Comparison of ENCODE assay signal across 20 cellular contexts in genomic region chr7:65978891-65979582, GRCh38. TPM values are rescaled to one million over a fixed set of nuclear protein-coding genes. Genes with fewer than 3 reads are reported as not detected.
A peak's percentile ranks its signal among the peaks of the same experiment; 100 is the strongest.
DNase-seq lines count a peak whose midpoint lies in the region; ATAC-seq and TF ChIP-seq lines count a peak whose summit lies in the region.
"Had no signal": no experiment of that assay in that cellular context is flagged by ENCODE, and none has a peak within 500 bp of the region (broad histone marks: within the 10 kb centered on the region; RNA-seq: fewer than 3 reads in every experiment).

No MANE protein-coding gene starts in this region.

- TF ChIP-seq POLR2A in testis (IDR thresholded peaks at IDR 0.05) = no peak

- H3K27me3 ChIP-seq in osteoblast (ENCODE audit: insufficient read depth, low read length) (no peaks in the 10 kb centered on the region), testis (no peaks in the 10 kb centered on the region), WERI-Rb-1 (ENCODE audit: insufficient read depth, low read depth, severe bottlenecking) (no peaks in the 10 kb centered on the region)
- H3K27me3 ChIP-seq: hepatocyte, MG63 had no signal

- no peak overlapping the region for H3K27ac ChIP-seq in osteoblast (ENCODE audit: low read depth, low read length)
- H3K27ac ChIP-seq in testis = no peak overlapping the region
- no peak overlapping the region for H3K27ac ChIP-seq in WERI-Rb-1
- H3K27ac ChIP-seq: hepatocyte had no signal

- no peak for DNase-seq in activated CD8-positive, alpha-beta T cell treated with anti-CD3 and anti-CD28 coated beads for 36 hours
- no peak for DNase-seq in activated CD8-positive, alpha-beta T cell treated with anti-CD3 and anti-CD28 coated beads, Interleukin-2, amount 10 ng/mL, durations not matched to agents 7 days and 5 days
- DNase-seq in Calu3 = no peak
- DNase-seq in effector memory CD8-positive, alpha-beta T cell = no peak
- peak; percentile 41 for DNase-seq in osteoblast (ENCODE audit: insufficient read length, low spot score, missing footprints)
- DNase-seq in testis = no peak
- no peak for DNase-seq in WERI-Rb-1
- DNase-seq: activated gamma-delta T cell, C1 segment of cervical spinal cord, endodermal cell, islet precursor cell, mesenchymal stem cell, MG63, NCI-H187 treated with DMSO at 0.1 percent for 48 hours, NCI-H345, retina had no signal

- CTCF ChIA-PET in activated CD8-positive, alpha-beta T cell treated with anti-CD3 and anti-CD28 coated beads for 36 hours (lab: Charles Lee) = no interaction called here
- CTCF ChIA-PET in activated CD8-positive, alpha-beta T cell treated with anti-CD3 and anti-CD28 coated beads, Interleukin-2, amount 10 ng/mL, durations not matched to agents 7 days and 5 days (lab: Charles Lee) = no interaction called here
- CTCF ChIA-PET in Calu3 (lab: Charles Lee) = no interaction called here

- peaks cover 16% of the 10 kb centered on the region for H3K79me2 ChIP-seq in osteoblast (ENCODE audit: insufficient read depth, low read length)

- H3K4me1 ChIP-seq in osteoblast (ENCODE audit: insufficient read depth, low read length) (peaks cover 11% of the 10 kb centered on the region), testis (peaks cover 11% of the 10 kb centered on the region)

- H3K4me3 ChIP-seq in osteoblast (ENCODE audit: insufficient read depth, low read length) = no peak overlapping the region
- no peak overlapping the region for H3K4me3 ChIP-seq in testis
- H3K4me3 ChIP-seq in WERI-Rb-1 (ENCODE audit: low read depth, low read length) = no peak overlapping the region
- H3K4me3 ChIP-seq: GM23338, hepatocyte, MG63 had no signal

- TF ChIP-seq CTCF in activated CD8-positive, alpha-beta T cell treated with anti-CD3 and anti-CD28 coated beads for 36 hours (IDR thresholded peaks at IDR 0.05) = no peak
- TF ChIP-seq CTCF in Calu3 (IDR thresholded peaks at IDR 0.05; ENCODE audit: unreplicated experiment) = no peak
- TF ChIP-seq CTCF in osteoblast (IDR thresholded peaks at IDR 0.05; ENCODE audit: extremely low read depth, low read depth, low read length) = no peak
- TF ChIP-seq CTCF in testis (IDR thresholded peaks at IDR 0.05) = no peak
- no peak for TF ChIP-seq CTCF in WERI-Rb-1 (IDR thresholded peaks at IDR 0.05; ENCODE audit: low read depth, low read length)

- no peak overlapping the region for H3K4me2 ChIP-seq in osteoblast (ENCODE audit: insufficient read depth, low read length)
- H3K4me2 ChIP-seq: GM23338, hepatocyte had no signal

- no peak for ATAC-seq in activated CD8-positive, alpha-beta T cell treated with anti-CD3 and anti-CD28 coated beads for 36 hours
- ATAC-seq in activated CD8-positive, alpha-beta T cell treated with anti-CD3 and anti-CD28 coated beads, Interleukin-2, amount 10 ng/mL, durations not matched to agents 7 days and 5 days = no peak
- ATAC-seq in effector memory CD8-positive, alpha-beta T cell (replicated peaks) = no peak
- no peak for ATAC-seq in HG03565 (IDR thresholded peaks at IDR 0.05; ENCODE audit: unreplicated experiment)
- ATAC-seq: GM23338; stimulated activated effector memory CD8-positive, alpha-beta T cell treated with anti-CD3 and anti-CD28 coated beads, Interleukin-12 subunit alpha, Interleukin-12 subunit beta, amount 100 ng/mL, for 72 hours had no signal

- H4K20me1 ChIP-seq in osteoblast (ENCODE audit: insufficient read depth, low read length) = no peaks in the 10 kb centered on the region

- H3K9me3 ChIP-seq in osteoblast (ENCODE audit: low read depth, low read length) = no peaks in the 10 kb centered on the region
- no peaks in the 10 kb centered on the region for H3K9me3 ChIP-seq in testis
- no peaks in the 10 kb centered on the region for H3K9me3 ChIP-seq in WERI-Rb-1 (ENCODE audit: severe bottlenecking)
- H3K9me3 ChIP-seq: MG63 had no signal

- H3K27ac Mint-ChIP-seq in activated CD8-positive, alpha-beta T cell treated with anti-CD3 and anti-CD28 coated beads for 36 hours = no peak overlapping the region
- no peak overlapping the region for H3K27ac Mint-ChIP-seq in activated CD8-positive, alpha-beta T cell treated with anti-CD3 and anti-CD28 coated beads, Interleukin-2, amount 10 ng/mL, durations not matched to agents 7 days and 5 days
- H3K27ac Mint-ChIP-seq in Calu3 (ENCODE audit: unreplicated experiment) = no peak overlapping the region
- peak overlapping the region; percentile 79 to 81 for H3K27ac Mint-ChIP-seq in effector memory CD8-positive, alpha-beta T cell
- H3K27ac Mint-ChIP-seq: endodermal cell; GM23338; stimulated activated effector memory CD8-positive, alpha-beta T cell treated with anti-CD3 and anti-CD28 coated beads, Interleukin-12 subunit alpha, Interleukin-12 subunit beta, amount 100 ng/mL, for 72 hours had no signal

- H3K27me3 Mint-ChIP-seq in activated CD8-positive, alpha-beta T cell treated with anti-CD3 and anti-CD28 coated beads for 36 hours = no peaks in the 10 kb centered on the region
- H3K27me3 Mint-ChIP-seq in activated CD8-positive, alpha-beta T cell treated with anti-CD3 and anti-CD28 coated beads, Interleukin-2, amount 10 ng/mL, durations not matched to agents 7 days and 5 days (ENCODE audit: low read depth) = no peaks in the 10 kb centered on the region
- no peaks in the 10 kb centered on the region for H3K27me3 Mint-ChIP-seq in Calu3 (ENCODE audit: unreplicated experiment)
- no peaks in the 10 kb centered on the region for H3K27me3 Mint-ChIP-seq in effector memory CD8-positive, alpha-beta T cell

- no peak overlapping the region for H2AFZ ChIP-seq in osteoblast (ENCODE audit: low read length)
- H2AFZ ChIP-seq: GM23338, hepatocyte had no signal

- 85 to 94% methylated on average over 12 to 18 of the region's 18 CpGs for WGBS in testis, 2 donors

- peaks cover 23% of the 10 kb centered on the region for H3K36me3 Mint-ChIP-seq in activated CD8-positive, alpha-beta T cell treated with anti-CD3 and anti-CD28 coated beads for 36 hours (ENCODE audit: low read depth)
- H3K36me3 Mint-ChIP-seq in activated CD8-positive, alpha-beta T cell treated with anti-CD3 and anti-CD28 coated beads, Interleukin-2, amount 10 ng/mL, durations not matched to agents 7 days and 5 days (ENCODE audit: low read depth) = peaks cover 26% of the 10 kb centered on the region
- peaks cover 27% of the 10 kb centered on the region for H3K36me3 Mint-ChIP-seq in Calu3 (ENCODE audit: insufficient read depth, unreplicated experiment)
- peaks cover 21% of the 10 kb centered on the region for H3K36me3 Mint-ChIP-seq in effector memory CD8-positive, alpha-beta T cell (ENCODE audit: insufficient read depth)

- H3K4me3 Mint-ChIP-seq in activated CD8-positive, alpha-beta T cell treated with anti-CD3 and anti-CD28 coated beads for 36 hours = peak overlapping the region; percentile 15
- no peak overlapping the region for H3K4me3 Mint-ChIP-seq in activated CD8-positive, alpha-beta T cell treated with anti-CD3 and anti-CD28 coated beads, Interleukin-2, amount 10 ng/mL, durations not matched to agents 7 days and 5 days
- H3K4me3 Mint-ChIP-seq in Calu3 (ENCODE audit: low read depth, unreplicated experiment) = no peak overlapping the region
- H3K4me3 Mint-ChIP-seq in effector memory CD8-positive, alpha-beta T cell = no peak overlapping the region
- H3K4me3 Mint-ChIP-seq: endodermal cell; GM23338; stimulated activated effector memory CD8-positive, alpha-beta T cell treated with anti-CD3 and anti-CD28 coated beads, Interleukin-12 subunit alpha, Interleukin-12 subunit beta, amount 100 ng/mL, for 72 hours had no signal

- BruUV-seq in Calu3 (replicated peaks; lab: Mats Ljungman, UMichigan) = TSS peak; percentile 6

- no peaks in the 10 kb centered on the region for H3K9me3 Mint-ChIP-seq in activated CD8-positive, alpha-beta T cell treated with anti-CD3 and anti-CD28 coated beads for 36 hours
- H3K9me3 Mint-ChIP-seq in activated CD8-positive, alpha-beta T cell treated with anti-CD3 and anti-CD28 coated beads, Interleukin-2, amount 10 ng/mL, durations not matched to agents 7 days and 5 days (ENCODE audit: insufficient read depth) = no peaks in the 10 kb centered on the region
- no peaks in the 10 kb centered on the region for H3K9me3 Mint-ChIP-seq in Calu3 (ENCODE audit: low read depth, unreplicated experiment)
- H3K9me3 Mint-ChIP-seq in effector memory CD8-positive, alpha-beta T cell = no peaks in the 10 kb centered on the region
- H3K9me3 Mint-ChIP-seq: endodermal cell; GM23338; stimulated activated effector memory CD8-positive, alpha-beta T cell treated with anti-CD3 and anti-CD28 coated beads, Interleukin-12 subunit alpha, Interleukin-12 subunit beta, amount 100 ng/mL, for 72 hours had no signal

- intact Hi-C loops in activated CD8-positive, alpha-beta T cell treated with anti-CD3 and anti-CD28 coated beads for 36 hours (cut with micrococcal nuclease) = no loop called here
- intact Hi-C loops in Calu3 (cut with micrococcal nuclease; ENCODE audit: unreplicated experiment) = no loop called here
- intact Hi-C loops in testis (cut with DNase I; ENCODE audit: low total_unique reads) = no loop called here

- POLR2A ChIA-PET in activated CD8-positive, alpha-beta T cell treated with anti-CD3 and anti-CD28 coated beads for 36 hours (lab: Charles Lee) = interaction anchor here (0.6 to 1.3 kb wide), 2 partner anchors 10 to 468 kb away, joined by 3 to 4 read pairs; no protein-coding TSS in a partner anchor
- POLR2A ChIA-PET in activated CD8-positive, alpha-beta T cell treated with anti-CD3 and anti-CD28 coated beads, Interleukin-2, amount 10 ng/mL, durations not matched to agents 7 days and 5 days (lab: Charles Lee) = no interaction called here

- H3K36me3 ChIP-seq in osteoblast (ENCODE audit: insufficient read depth, low read length) (peaks cover 7% of the 10 kb centered on the region), testis (ENCODE audit: low read depth, missing control alignments) (no peaks in the 10 kb centered on the region), WERI-Rb-1 (peaks cover 65% of the 10 kb centered on the region)
- H3K36me3 ChIP-seq: MG63 had no signal

- peaks cover 10% of the 10 kb centered on the region for H3K4me1 Mint-ChIP-seq in activated CD8-positive, alpha-beta T cell treated with anti-CD3 and anti-CD28 coated beads for 36 hours (ENCODE audit: low read depth)
- peaks cover 20% of the 10 kb centered on the region for H3K4me1 Mint-ChIP-seq in activated CD8-positive, alpha-beta T cell treated with anti-CD3 and anti-CD28 coated beads, Interleukin-2, amount 10 ng/mL, durations not matched to agents 7 days and 5 days (ENCODE audit: low read depth)
- H3K4me1 Mint-ChIP-seq in Calu3 (ENCODE audit: low read depth, unreplicated experiment) = no peaks in the 10 kb centered on the region
- H3K4me1 Mint-ChIP-seq in effector memory CD8-positive, alpha-beta T cell (ENCODE audit: low read depth in 2 of 2) = peaks cover 10 to 11% of the 10 kb centered on the region in 2 donors
- H3K4me1 Mint-ChIP-seq: GM23338 had no signal

RNA-seq across cellular contexts. Expression of gene GUSB, which starts 3.0 kb away (rescaled TPM):
- total RNA-seq in activated CD8-positive, alpha-beta T cell treated with anti-CD3 and anti-CD28 coated beads for 36 hours = 10 to 100 TPM; 42.0 to 48.6 TPM
- 10 to 100 TPM; 72.2 to 77.2 TPM for total RNA-seq in activated CD8-positive, alpha-beta T cell treated with anti-CD3 and anti-CD28 coated beads, Interleukin-2, amount 10 ng/mL, durations not matched to agents 7 days and 5 days
- total RNA-seq in Calu3 (2022) (36.5 and 43.8 TPM in 2 replicates), osteoblast (25.3 and 32.6 TPM in 2 replicates), testis (10 to 100 TPM; 44.0 to 44.6 TPM)
- polyA plus RNA-seq in testis (ENCODE audit: insufficient read depth, low read depth, low replicate concordance) = 82.4 TPM

Comparison
In these comparisons a context has a peak if more than half of its experiments do, and no peak if none do; other contexts are left out.
1. H3K27ac Mint-ChIP-seq: peak in effector memory CD8-positive, alpha-beta T cell (2 of 2); none in activated CD8-positive, alpha-beta T cell treated with anti-CD3 and anti-CD28 coated beads for 36 hours (single experiment), activated CD8-positive, alpha-beta T cell treated with anti-CD3 and anti-CD28 coated beads, Interleukin-2, amount 10 ng/mL, durations not matched to agents 7 days and 5 days (single experiment) and Calu3 (single experiment).